Comparison of ENCODE assay signal across 2 cellular contexts in the genomic region with DNA sequence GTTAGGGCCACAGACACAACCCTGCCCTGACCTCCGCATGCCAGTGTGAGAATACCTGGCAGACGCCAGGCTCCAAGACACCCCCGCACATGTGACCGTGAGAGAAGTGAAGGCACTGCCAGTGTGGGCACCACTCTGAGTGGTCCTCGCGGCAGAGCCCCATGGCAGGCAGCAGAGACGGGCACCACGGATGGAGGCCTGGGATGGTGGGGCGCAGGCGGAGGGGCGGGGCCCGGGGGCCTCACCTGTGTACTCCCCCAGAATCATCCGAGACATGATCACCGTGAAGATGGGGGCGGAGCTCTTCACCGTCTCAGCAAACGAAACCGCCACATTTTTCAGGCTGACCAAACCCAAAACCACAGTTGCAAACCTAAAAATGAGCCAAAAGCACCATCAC. TPM values are rescaled to one million over a fixed set of nuclear protein-coding genes. Genes with fewer than 3 reads are reported as not detected.
"Had no signal": no experiment of that assay in that cellular context is flagged by ENCODE, and none has a peak within 500 bp of the region (broad histone marks: within the 10 kb centered on the region; RNA-seq: fewer than 3 reads in every experiment).

No MANE protein-coding gene starts in this region.

RNA-seq across cellular contexts. Expression of a gene that starts 43.2 kb away (rescaled TPM):
- polyA plus RNA-seq: keratinocyte, mammary epithelial cell had no signal
